20 cellular contexts compared by ENCODE assay signal in genomic region chr2:28997847-28998735, GRCh38. TPM values are rescaled to one million over a fixed set of nuclear protein-coding genes. Genes with fewer than 3 reads are reported as not detected.
"Had no signal": no experiment of that assay in that cellular context is flagged by ENCODE, and none has a peak within 500 bp of the region (broad histone marks: within the 10 kb centered on the region; RNA-seq: fewer than 3 reads in every experiment).

No MANE protein-coding gene starts in this region.

- H3K4me3 ChIP-seq: coronary artery, lung, stomach, thoracic aorta, upper lobe of right lung had no signal

- H3K9me3 ChIP-seq: heart left ventricle, stomach, thoracic aorta, upper lobe of right lung had no signal

- H3K27me3 ChIP-seq: heart left ventricle, upper lobe of right lung had no signal

- DNase-seq: activated B cell treated with CpG ODN at 0.5 μM for 24 hours; activated CD4-positive, alpha-beta T cell treated with anti-CD3 and anti-CD28 coated beads for 48 hours; activated CD8-positive, alpha-beta T cell treated with anti-CD3 and anti-CD28 coated beads for 36 hours; activated gamma-delta T cell; activated T-cell treated with anti-CD3 and anti-CD28 coated beads, Interleukin-2, amount 50 U/mL, for 4 hours; central memory CD4-positive, alpha-beta T cell; effector CD4-positive, alpha-beta T cell; foreskin melanocyte; heart left ventricle; naive thymus-derived CD4-positive, alpha-beta T cell; stimulated activated CD4-positive, alpha-beta T cell treated with anti-CD3 and anti-CD28 coated beads, Interleukin-4, amount 100 ng/mL, for 4 hours; stimulated activated CD8-positive, alpha-beta memory T cell treated with anti-CD3 and anti-CD28 coated beads, Interleukin-4, amount 100 ng/mL, for 48 hours; stomach had no signal

- H3K27me3 Mint-ChIP-seq: activated B cell treated with CpG ODN at 0.5 μM for 24 hours; activated CD8-positive, alpha-beta T cell treated with anti-CD3 and anti-CD28 coated beads for 36 hours; activated naive CD8-positive, alpha-beta T cell had no signal

- H3K36me3 ChIP-seq: heart left ventricle, stomach, thoracic aorta, upper lobe of right lung had no signal

- H3K36me3 Mint-ChIP-seq: activated naive CD8-positive, alpha-beta T cell; brain; naive thymus-derived CD4-positive, alpha-beta T cell had no signal

- H3K4me3 Mint-ChIP-seq: activated B cell treated with CpG ODN at 0.5 μM for 24 hours; activated CD8-positive, alpha-beta T cell treated with anti-CD3 and anti-CD28 coated beads for 36 hours; activated naive CD8-positive, alpha-beta T cell; activated T-cell treated with anti-CD3 and anti-CD28 coated beads, Interleukin-2, amount 50 U/mL, for 4 hours; brain; naive thymus-derived CD4-positive, alpha-beta T cell; T-helper 2 cell treated with Interferon-gamma antibody and Interleukin-4, amounts not matched to agents 5 μg/mL and 100 μg/mL, for 36 hours had no signal

- H3K27ac ChIP-seq: coronary artery, stomach, thoracic aorta, upper lobe of right lung had no signal

- H3K27ac Mint-ChIP-seq: activated B cell treated with CpG ODN at 0.5 μM for 24 hours; activated CD8-positive, alpha-beta T cell treated with anti-CD3 and anti-CD28 coated beads for 36 hours; activated naive CD8-positive, alpha-beta T cell; T-helper 2 cell treated with Interferon-gamma antibody and Interleukin-4, amounts not matched to agents 5 μg/mL and 100 μg/mL, for 36 hours had no signal

- H3K9me3 Mint-ChIP-seq: activated B cell treated with CpG ODN at 0.5 μM for 24 hours; activated CD8-positive, alpha-beta T cell treated with anti-CD3 and anti-CD28 coated beads for 36 hours; activated T-cell treated with anti-CD3 and anti-CD28 coated beads, Interleukin-2, amount 50 U/mL, for 4 hours; brain; T-helper 2 cell treated with Interferon-gamma antibody and Interleukin-4, amounts not matched to agents 5 μg/mL and 100 μg/mL, for 36 hours had no signal

- ATAC-seq: activated T-cell treated with anti-CD3 and anti-CD28 coated beads, Interleukin-2, amount 50 U/mL, for 4 hours; naive thymus-derived CD4-positive, alpha-beta T cell; upper lobe of right lung had no signal

RNA-seq across cellular contexts. Expression of gene TOGARAM2, which starts 17.0 kb away (rescaled TPM):
- total RNA-seq: activated B cell treated with CpG ODN at 0.5 μM for 24 hours had no signal
